ENCODE assay signal across 10 cellular contexts in genomic region chr1:227428803-227429202, GRCh38.
DNase-seq lines count a peak whose midpoint lies in the region; ATAC-seq, FAIRE-seq and TF ChIP-seq lines count a peak whose summit lies in the region.
"Had no signal": no experiment of that assay in that cellular context is flagged by ENCODE, and none has a peak within 500 bp of the region (broad histone marks: within the 10 kb centered on the region; RNA-seq: fewer than 3 reads in every experiment).

No MANE protein-coding gene starts in this region.

- no peak overlapping the region for H3K4me3 Mint-ChIP-seq in activated naive CD8-positive, alpha-beta T cell treated with anti-CD3 and anti-CD28 coated beads, Interleukin-2, amount 50 U/mL, for 24 hours
- H3K4me3 Mint-ChIP-seq: activated CD4-positive, alpha-beta T cell treated with anti-CD3 and anti-CD28 coated beads, Interleukin-2, amount 10 ng/mL, durations not matched to agents 7 days and 5 days had no signal

- DNase-seq in HT1080 (ENCODE audit: low read depth) (peak; percentile 69), amniotic epithelial cell (ENCODE audit: low read depth) (peak; percentile 88), kidney (peak; percentile 72), smooth muscle cell of the brain vasculature (ENCODE audit: low read depth, low spot score) (peak; percentile 60)
- no peak for DNase-seq in activated naive CD8-positive, alpha-beta T cell treated with anti-CD3 and anti-CD28 coated beads, Interleukin-2, amount 50 U/mL, for 24 hours
- DNase-seq: activated CD4-positive, alpha-beta T cell treated with anti-CD3 and anti-CD28 coated beads, Interleukin-2, amount 10 ng/mL, durations not matched to agents 7 days and 5 days had no signal

- peak overlapping the region; percentile 45 to 54 for H3K27ac ChIP-seq in kidney (ENCODE audit: low read depth in 2 of 2, low read length in 2 of 2)

- no peak for ATAC-seq in activated CD4-positive, CD25-positive, alpha-beta regulatory T cell treated with anti-CD3 and anti-CD28 coated beads, Interleukin-2, amount 50 U/mL, for 24 hours
- ATAC-seq in GM21367 (IDR thresholded peaks at IDR 0.05; ENCODE audit: unreplicated experiment) (no peak), HG02642 (IDR thresholded peaks at IDR 0.05; ENCODE audit: poor library complexity, unreplicated experiment) (no peak)
- ATAC-seq in activated naive CD8-positive, alpha-beta T cell treated with anti-CD3 and anti-CD28 coated beads, Interleukin-2, amount 50 U/mL, for 24 hours, result no peak

- H3K27me3 Mint-ChIP-seq in activated naive CD8-positive, alpha-beta T cell treated with anti-CD3 and anti-CD28 coated beads, Interleukin-2, amount 50 U/mL, for 24 hours, result no peaks in the 10 kb centered on the region
- H3K27me3 Mint-ChIP-seq: activated CD4-positive, alpha-beta T cell treated with anti-CD3 and anti-CD28 coated beads, Interleukin-2, amount 10 ng/mL, durations not matched to agents 7 days and 5 days had no signal

- no peaks in the 10 kb centered on the region for H3K4me1 Mint-ChIP-seq in activated naive CD8-positive, alpha-beta T cell treated with anti-CD3 and anti-CD28 coated beads, Interleukin-2, amount 50 U/mL, for 24 hours
- H3K4me1 Mint-ChIP-seq: activated CD4-positive, alpha-beta T cell treated with anti-CD3 and anti-CD28 coated beads, Interleukin-2, amount 10 ng/mL, durations not matched to agents 7 days and 5 days had no signal

- peaks cover 12% of the 10 kb centered on the region in 2 donors for H3K4me1 ChIP-seq in kidney (ENCODE audit: control insufficient read depth in 1 of 2, insufficient read depth in 1 of 2, low read depth in 1 of 2, low read length in 2 of 2)

- TF ChIP-seq CTCF in kidney (IDR thresholded peaks at IDR 0.05; ENCODE audit: borderline replicate concordance, extremely low read depth, insufficient read depth), result no peak

- no peaks in the 10 kb centered on the region for H3K9me3 Mint-ChIP-seq in activated naive CD8-positive, alpha-beta T cell treated with anti-CD3 and anti-CD28 coated beads, Interleukin-2, amount 50 U/mL, for 24 hours
- H3K9me3 Mint-ChIP-seq: activated CD4-positive, alpha-beta T cell treated with anti-CD3 and anti-CD28 coated beads, Interleukin-2, amount 10 ng/mL, durations not matched to agents 7 days and 5 days had no signal

- H3K4me3 ChIP-seq in kidney (ENCODE audit: low read length in 2 of 2), result peak overlapping the region in 1 of 2 donors; percentile 3

- H3K36me3 ChIP-seq in kidney (ENCODE audit: control insufficient read depth in 1 of 2, insufficient read depth in 2 of 2, low read length in 2 of 2), result no peaks in the 10 kb centered on the region

- intact Hi-C loops in kidney (cut with DNase I), result no loop called here

- no peak for FAIRE-seq in kidney (lab: Jason Lieb, UNC)
- FAIRE-seq: islet of Langerhans had no signal

- no peaks in the 10 kb centered on the region for H3K36me3 Mint-ChIP-seq in activated naive CD8-positive, alpha-beta T cell treated with anti-CD3 and anti-CD28 coated beads, Interleukin-2, amount 50 U/mL, for 24 hours (ENCODE audit: low read depth)

- no peak overlapping the region for H3K27ac Mint-ChIP-seq in activated naive CD8-positive, alpha-beta T cell treated with anti-CD3 and anti-CD28 coated beads, Interleukin-2, amount 50 U/mL, for 24 hours
- H3K27ac Mint-ChIP-seq: activated CD4-positive, alpha-beta T cell treated with anti-CD3 and anti-CD28 coated beads, Interleukin-2, amount 10 ng/mL, durations not matched to agents 7 days and 5 days had no signal

- no peaks in the 10 kb centered on the region for H3K9me3 ChIP-seq in kidney (ENCODE audit: control insufficient read depth in 1 of 2, low read length in 2 of 2)

- H3K9ac ChIP-seq in kidney (ENCODE audit: low read length in 2 of 2), result no peak overlapping the region
